In genomic region chr1:117630423-117630998, GRCh38 we compare ENCODE assay signal across 1 cellular context.
TF ChIP-seq lines count a peak whose summit lies in the region.

No MANE protein-coding gene starts in this region.

TF ChIP-seq in SK-N-SH, 30 proteins besides CTCF, POLR2A, EP300 and RAD21 (continued from another document):
- TF ChIP-seq IRF3 (IDR thresholded peaks at IDR 0.05; ENCODE audit: low read depth, low read length) (no peak), NRF1 (IDR thresholded peaks at IDR 0.05; ENCODE audit: low read depth, low read length) (no peak), RFX5 (IDR thresholded peaks at IDR 0.05; ENCODE audit: low read length) (no peak), ELF1 (IDR thresholded peaks at IDR 0.05) (no peak), ZBTB33 (IDR thresholded peaks at IDR 0.05; ENCODE audit: borderline replicate concordance, low read depth) (no peak), JUND (IDR thresholded peaks at IDR 0.05) (no peak), RXRA (IDR thresholded peaks at IDR 0.05; ENCODE audit: borderline replicate concordance, low read depth) (no peak), SIN3A (IDR thresholded peaks at IDR 0.05; ENCODE audit: borderline replicate concordance, low read depth, low read length) (no peak), GABPA (IDR thresholded peaks at IDR 0.05; ENCODE audit: low read depth) (no peak), USF1 (IDR thresholded peaks at IDR 0.05; ENCODE audit: borderline replicate concordance, low read depth) (no peak), FOSL2 (IDR thresholded peaks at IDR 0.05; ENCODE audit: borderline replicate concordance, low read depth) (no peak), TAF1 (IDR thresholded peaks at IDR 0.05; ENCODE audit: borderline replicate concordance, low read depth, low read length) (no peak), FOXJ3 (CRISPR knock-in tag; IDR thresholded peaks at IDR 0.05) (no peak), NFIC (IDR thresholded peaks at IDR 0.05; ENCODE audit: borderline replicate concordance) (no peak), REST (IDR thresholded peaks at IDR 0.05; ENCODE audit: low read depth, low read length) (no peak), TCF12 (IDR thresholded peaks at IDR 0.05) (no peak), EZH2phosphoT487 (IDR thresholded peaks at IDR 0.05; ENCODE audit: borderline replicate concordance, low read depth) (no peak), RCOR1 (IDR thresholded peaks at IDR 0.05; ENCODE audit: low read length) (no peak), GATA2 (CRISPR knock-in tag; IDR thresholded peaks at IDR 0.05) (no peak)
